In the genomic region with DNA sequence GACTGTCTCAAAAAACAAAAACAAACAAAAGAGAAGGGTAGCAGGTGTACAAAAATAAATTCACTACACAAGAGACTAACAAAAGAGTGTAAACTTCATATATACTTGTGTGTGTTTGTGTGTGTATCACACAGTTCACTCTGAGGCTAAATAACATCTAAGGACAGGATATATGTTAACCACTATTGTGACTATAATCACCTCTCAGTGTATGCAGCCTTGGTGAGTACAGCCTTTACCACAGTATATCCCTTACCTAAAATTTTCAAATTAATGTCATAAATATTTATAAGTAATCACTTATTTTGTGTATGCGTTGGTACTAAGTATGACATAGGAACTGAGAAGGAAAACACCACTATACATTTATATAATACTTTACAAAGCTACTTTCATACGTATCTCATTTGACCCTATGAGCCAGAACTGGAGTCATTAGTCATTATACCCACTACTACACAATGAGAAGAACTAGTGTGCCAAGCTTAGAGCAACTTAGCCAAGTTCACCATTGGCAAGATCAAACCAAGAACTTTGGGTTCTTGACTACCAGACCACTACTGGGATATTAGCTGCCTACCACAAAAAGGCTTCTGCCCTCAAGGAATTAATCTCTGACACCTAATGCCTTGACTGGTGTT, we compare ENCODE assay signal across 2 cellular contexts.
TF ChIP-seq lines count a peak whose summit lies in the region.

No MANE protein-coding gene starts in this region.

TF ChIP-seq in A549, 52 proteins besides CTCF, POLR2A, EP300 and RAD21:
- TF ChIP-seq, protein P1, sequence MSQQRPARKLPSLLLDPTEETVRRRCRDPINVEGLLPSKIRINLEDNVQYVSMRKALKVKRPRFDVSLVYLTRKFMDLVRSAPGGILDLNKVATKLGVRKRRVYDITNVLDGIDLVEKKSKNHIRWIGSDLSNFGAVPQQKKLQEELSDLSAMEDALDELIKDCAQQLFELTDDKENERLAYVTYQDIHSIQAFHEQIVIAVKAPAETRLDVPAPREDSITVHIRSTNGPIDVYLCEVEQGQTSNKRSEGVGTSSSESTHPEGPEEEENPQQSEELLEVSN (IDR thresholded peaks at IDR 0.05; ENCODE audit: borderline replicate concordance, low read depth) = no peak
- TF ChIP-seq, protein P2, sequence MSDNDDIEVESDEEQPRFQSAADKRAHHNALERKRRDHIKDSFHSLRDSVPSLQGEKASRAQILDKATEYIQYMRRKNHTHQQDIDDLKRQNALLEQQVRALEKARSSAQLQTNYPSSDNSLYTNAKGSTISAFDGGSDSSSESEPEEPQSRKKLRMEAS (IDR thresholded peaks at IDR 0.05) = no peak
- TF ChIP-seq FOSL2 (IDR thresholded peaks at IDR 0.05) (no peak), FOSL2 (CRISPR knock-in tag; IDR thresholded peaks at IDR 0.05) (no peak), RFX5 (IDR thresholded peaks at IDR 0.05) (no peak), ZC3H11A (IDR thresholded peaks at IDR 0.05) (no peak), JUNB (IDR thresholded peaks at IDR 0.05) (no peak), FOSB (CRISPR knock-in tag; IDR thresholded peaks at IDR 0.05) (no peak), NFE2L2 (conservative IDR thresholded peaks at IDR 0.05; ENCODE audit: low read length) (no peak), TFCP2L1 (CRISPR knock-in tag; IDR thresholded peaks at IDR 0.05) (no peak), CBX8 (IDR thresholded peaks at IDR 0.05) (no peak), KDM1A (IDR thresholded peaks at IDR 0.05; ENCODE audit: low read depth) (no peak), TP53 (CRISPR knock-in tag; IDR thresholded peaks at IDR 0.05) (no peak)

TF ChIP-seq in SK-N-SH, 30 proteins besides CTCF, POLR2A, EP300 and RAD21 (continued from another document):
- TF ChIP-seq NFIC (IDR thresholded peaks at IDR 0.05; ENCODE audit: borderline replicate concordance) (no peak), TEAD4 (IDR thresholded peaks at IDR 0.05; ENCODE audit: borderline replicate concordance, insufficient read depth) (no peak), TCF12 (IDR thresholded peaks at IDR 0.05) (no peak), FOSL2 (IDR thresholded peaks at IDR 0.05; ENCODE audit: borderline replicate concordance, low read depth) (no peak), RCOR1 (IDR thresholded peaks at IDR 0.05; ENCODE audit: low read length) (no peak), MEF2A (IDR thresholded peaks at IDR 0.05; ENCODE audit: borderline replicate concordance, low read depth) (no peak), EZH2phosphoT487 (IDR thresholded peaks at IDR 0.05; ENCODE audit: borderline replicate concordance, low read depth) (no peak), GATA2 (CRISPR knock-in tag; IDR thresholded peaks at IDR 0.05) (no peak), YY1 (IDR thresholded peaks at IDR 0.05; ENCODE audit: low read depth) (no peak), GABPA (IDR thresholded peaks at IDR 0.05; ENCODE audit: low read depth) (no peak), RFX5 (IDR thresholded peaks at IDR 0.05; ENCODE audit: low read length) (no peak), ELF1 (IDR thresholded peaks at IDR 0.05) (no peak)
- TF ChIP-seq, protein P2 (IDR thresholded peaks at IDR 0.05; ENCODE audit: low read depth) = no peak
- TF ChIP-seq, protein P3, sequence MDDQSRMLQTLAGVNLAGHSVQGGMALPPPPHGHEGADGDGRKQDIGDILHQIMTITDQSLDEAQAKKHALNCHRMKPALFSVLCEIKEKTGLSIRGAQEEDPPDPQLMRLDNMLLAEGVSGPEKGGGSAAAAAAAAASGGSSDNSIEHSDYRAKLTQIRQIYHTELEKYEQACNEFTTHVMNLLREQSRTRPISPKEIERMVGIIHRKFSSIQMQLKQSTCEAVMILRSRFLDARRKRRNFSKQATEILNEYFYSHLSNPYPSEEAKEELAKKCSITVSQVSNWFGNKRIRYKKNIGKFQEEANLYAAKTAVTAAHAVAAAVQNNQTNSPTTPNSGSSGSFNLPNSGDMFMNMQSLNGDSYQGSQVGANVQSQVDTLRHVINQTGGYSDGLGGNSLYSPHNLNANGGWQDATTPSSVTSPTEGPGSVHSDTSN (IDR thresholded peaks at IDR 0.05) = no peak
- TF ChIP-seq, protein P4, sequence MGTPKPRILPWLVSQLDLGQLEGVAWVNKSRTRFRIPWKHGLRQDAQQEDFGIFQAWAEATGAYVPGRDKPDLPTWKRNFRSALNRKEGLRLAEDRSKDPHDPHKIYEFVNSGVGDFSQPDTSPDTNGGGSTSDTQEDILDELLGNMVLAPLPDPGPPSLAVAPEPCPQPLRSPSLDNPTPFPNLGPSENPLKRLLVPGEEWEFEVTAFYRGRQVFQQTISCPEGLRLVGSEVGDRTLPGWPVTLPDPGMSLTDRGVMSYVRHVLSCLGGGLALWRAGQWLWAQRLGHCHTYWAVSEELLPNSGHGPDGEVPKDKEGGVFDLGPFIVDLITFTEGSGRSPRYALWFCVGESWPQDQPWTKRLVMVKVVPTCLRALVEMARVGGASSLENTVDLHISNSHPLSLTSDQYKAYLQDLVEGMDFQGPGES (IDR thresholded peaks at IDR 0.05; ENCODE audit: low read depth, low read length) = no peak
- TF ChIP-seq, protein P5, sequence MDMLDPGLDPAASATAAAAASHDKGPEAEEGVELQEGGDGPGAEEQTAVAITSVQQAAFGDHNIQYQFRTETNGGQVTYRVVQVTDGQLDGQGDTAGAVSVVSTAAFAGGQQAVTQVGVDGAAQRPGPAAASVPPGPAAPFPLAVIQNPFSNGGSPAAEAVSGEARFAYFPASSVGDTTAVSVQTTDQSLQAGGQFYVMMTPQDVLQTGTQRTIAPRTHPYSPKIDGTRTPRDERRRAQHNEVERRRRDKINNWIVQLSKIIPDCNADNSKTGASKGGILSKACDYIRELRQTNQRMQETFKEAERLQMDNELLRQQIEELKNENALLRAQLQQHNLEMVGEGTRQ (IDR thresholded peaks at IDR 0.05; ENCODE audit: borderline replicate concordance, low read depth, low read length) = no peak
- TF ChIP-seq, protein P6, sequence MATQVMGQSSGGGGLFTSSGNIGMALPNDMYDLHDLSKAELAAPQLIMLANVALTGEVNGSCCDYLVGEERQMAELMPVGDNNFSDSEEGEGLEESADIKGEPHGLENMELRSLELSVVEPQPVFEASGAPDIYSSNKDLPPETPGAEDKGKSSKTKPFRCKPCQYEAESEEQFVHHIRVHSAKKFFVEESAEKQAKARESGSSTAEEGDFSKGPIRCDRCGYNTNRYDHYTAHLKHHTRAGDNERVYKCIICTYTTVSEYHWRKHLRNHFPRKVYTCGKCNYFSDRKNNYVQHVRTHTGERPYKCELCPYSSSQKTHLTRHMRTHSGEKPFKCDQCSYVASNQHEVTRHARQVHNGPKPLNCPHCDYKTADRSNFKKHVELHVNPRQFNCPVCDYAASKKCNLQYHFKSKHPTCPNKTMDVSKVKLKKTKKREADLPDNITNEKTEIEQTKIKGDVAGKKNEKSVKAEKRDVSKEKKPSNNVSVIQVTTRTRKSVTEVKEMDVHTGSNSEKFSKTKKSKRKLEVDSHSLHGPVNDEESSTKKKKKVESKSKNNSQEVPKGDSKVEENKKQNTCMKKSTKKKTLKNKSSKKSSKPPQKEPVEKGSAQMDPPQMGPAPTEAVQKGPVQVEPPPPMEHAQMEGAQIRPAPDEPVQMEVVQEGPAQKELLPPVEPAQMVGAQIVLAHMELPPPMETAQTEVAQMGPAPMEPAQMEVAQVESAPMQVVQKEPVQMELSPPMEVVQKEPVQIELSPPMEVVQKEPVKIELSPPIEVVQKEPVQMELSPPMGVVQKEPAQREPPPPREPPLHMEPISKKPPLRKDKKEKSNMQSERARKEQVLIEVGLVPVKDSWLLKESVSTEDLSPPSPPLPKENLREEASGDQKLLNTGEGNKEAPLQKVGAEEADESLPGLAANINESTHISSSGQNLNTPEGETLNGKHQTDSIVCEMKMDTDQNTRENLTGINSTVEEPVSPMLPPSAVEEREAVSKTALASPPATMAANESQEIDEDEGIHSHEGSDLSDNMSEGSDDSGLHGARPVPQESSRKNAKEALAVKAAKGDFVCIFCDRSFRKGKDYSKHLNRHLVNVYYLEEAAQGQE (IDR thresholded peaks at IDR 0.05; ENCODE audit: low read depth, low read length) = no peak
